In the genomic region with DNA sequence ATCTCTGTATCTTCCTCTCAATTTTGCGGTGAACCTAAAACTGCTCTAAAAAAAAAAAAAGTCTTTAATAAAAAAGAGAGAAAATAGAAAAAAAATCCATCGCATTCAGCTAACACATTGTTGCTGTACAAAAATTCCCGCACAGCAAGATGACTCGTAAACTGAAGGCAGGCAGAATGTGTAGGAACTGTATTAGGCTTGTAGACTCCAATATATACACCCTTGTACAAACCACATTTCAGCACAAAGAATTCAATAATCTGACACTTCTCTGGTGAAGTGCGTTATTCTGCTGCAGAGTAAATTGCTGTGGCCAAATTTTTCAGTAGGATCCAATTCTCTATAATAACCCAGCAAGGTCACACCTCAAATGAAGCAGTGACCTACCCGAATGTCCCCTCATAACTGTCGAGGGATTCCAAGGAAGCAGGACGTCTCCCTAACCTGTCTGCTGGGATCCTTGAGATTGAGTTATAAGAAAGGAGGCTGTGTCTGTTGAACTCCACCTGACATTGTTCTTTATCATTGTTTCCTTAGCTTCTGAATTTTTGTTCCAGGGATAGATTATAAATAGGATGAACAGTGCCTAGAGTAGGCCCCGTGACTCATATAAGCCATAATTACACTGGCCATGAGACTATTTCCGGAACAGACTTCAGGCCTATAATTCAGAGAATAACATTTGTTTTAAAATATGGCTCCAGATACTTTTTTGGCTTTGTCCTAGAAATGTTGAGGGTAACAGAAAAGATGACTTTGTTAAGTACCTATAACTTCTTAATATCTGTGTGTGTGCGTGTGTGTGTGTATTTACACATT, we compare ENCODE assay signal across 17 cellular contexts.
"Had no signal": no experiment of that assay in that cellular context is flagged by ENCODE, and none has a peak within 500 bp of the region (broad histone marks: within the 10 kb centered on the region; RNA-seq: fewer than 3 reads in every experiment).

No MANE protein-coding gene starts in this region.

- H3K27me3 Mint-ChIP-seq: activated CD4-positive, alpha-beta T cell treated with anti-CD3 and anti-CD28 coated beads, Interleukin-2, amount 10 ng/mL, durations not matched to agents 7 days and 5 days; activated naive CD8-positive, alpha-beta T cell treated with anti-CD3 and anti-CD28 coated beads for 36 hours; stimulated activated naive B cell treated with anti-CD40 and anti-IgM and Interleukin-4, amounts not matched to agents 10 μg/mL and 1 μg/mL and 100 μg/mL, for 72 hours; T-helper 17 cell; type B pancreatic cell had no signal

- H3K4me1 Mint-ChIP-seq: activated CD4-positive, alpha-beta T cell treated with anti-CD3 and anti-CD28 coated beads, Interleukin-2, amount 10 ng/mL, durations not matched to agents 7 days and 5 days; activated naive CD8-positive, alpha-beta T cell treated with anti-CD3 and anti-CD28 coated beads for 36 hours; stimulated activated naive B cell treated with anti-CD40 and anti-IgM and Interleukin-4, amounts not matched to agents 10 μg/mL and 1 μg/mL and 100 μg/mL, for 72 hours; T-helper 17 cell had no signal

- H3K4me3 ChIP-seq: hepatocyte, left lung had no signal

- H3K9me3 Mint-ChIP-seq: activated CD4-positive, alpha-beta T cell treated with anti-CD3 and anti-CD28 coated beads, Interleukin-2, amount 10 ng/mL, durations not matched to agents 7 days and 5 days; stimulated activated naive B cell treated with anti-CD40 and anti-IgM and Interleukin-4, amounts not matched to agents 10 μg/mL and 1 μg/mL and 100 μg/mL, for 72 hours; type B pancreatic cell had no signal

- H3K36me3 ChIP-seq: left lung, neutrophil had no signal

- ATAC-seq: activated T-cell treated with anti-CD3 and anti-CD28 coated beads, Interleukin-2, amount 50 U/mL, for 72 hours; left lung; stimulated activated naive B cell treated with anti-CD40 and anti-IgM and Interleukin-4, amounts not matched to agents 10 μg/mL and 1 μg/mL and 100 μg/mL, for 72 hours; T-helper 17 cell had no signal

- H3K4me1 ChIP-seq: left lung had no signal

- H3K79me2 ChIP-seq: hepatocyte had no signal

- H3K4me3 Mint-ChIP-seq: activated CD4-positive, alpha-beta T cell treated with anti-CD3 and anti-CD28 coated beads, Interleukin-2, amount 10 ng/mL, durations not matched to agents 7 days and 5 days; activated naive CD8-positive, alpha-beta T cell treated with anti-CD3 and anti-CD28 coated beads for 36 hours; activated T-cell treated with anti-CD3 and anti-CD28 coated beads, Interleukin-2, amount 50 U/mL, for 72 hours; stimulated activated naive B cell treated with anti-CD40 and anti-IgM and Interleukin-4, amounts not matched to agents 10 μg/mL and 1 μg/mL and 100 μg/mL, for 72 hours; T-helper 17 cell; type B pancreatic cell had no signal

- H3K9me3 ChIP-seq: left lung, neutrophil had no signal

- H3K27ac Mint-ChIP-seq: activated CD4-positive, alpha-beta T cell treated with anti-CD3 and anti-CD28 coated beads, Interleukin-2, amount 10 ng/mL, durations not matched to agents 7 days and 5 days; activated naive CD8-positive, alpha-beta T cell treated with anti-CD3 and anti-CD28 coated beads for 36 hours; activated T-cell treated with anti-CD3 and anti-CD28 coated beads, Interleukin-2, amount 50 U/mL, for 72 hours; stimulated activated naive B cell treated with anti-CD40 and anti-IgM and Interleukin-4, amounts not matched to agents 10 μg/mL and 1 μg/mL and 100 μg/mL, for 72 hours; T-helper 17 cell; type B pancreatic cell had no signal

- H3K4me2 ChIP-seq: hepatocyte had no signal

- DNase-seq: activated CD4-positive, alpha-beta T cell treated with anti-CD3 and anti-CD28 coated beads, Interleukin-2, amount 10 ng/mL, durations not matched to agents 7 days and 5 days; activated CD8-positive, alpha-beta memory T cell treated with anti-CD3 and anti-CD28 coated beads, Interleukin-2, amount 50 U/mL, for 48 hours; activated gamma-delta T cell; activated naive CD8-positive, alpha-beta T cell treated with anti-CD3 and anti-CD28 coated beads for 36 hours; activated T-cell treated with anti-CD3 and anti-CD28 coated beads, Interleukin-2, amount 50 U/mL, for 72 hours; anterior cingulate cortex; left lung; posterior cingulate gyrus; retina; stimulated activated CD4-positive, alpha-beta T cell treated with anti-CD3 and anti-CD28 coated beads, Interleukin-2, amount 100 ng/mL, for 48 hours; stimulated activated naive B cell treated with anti-CD40 and anti-IgM and Interleukin-4, amounts not matched to agents 10 μg/mL and 1 μg/mL and 100 μg/mL, for 72 hours; T-helper 17 cell had no signal

- FAIRE-seq: bronchial epithelial cell, keratinocyte had no signal

- H2AFZ ChIP-seq: hepatocyte had no signal

- H3K27ac ChIP-seq: hepatocyte, left lung, neutrophil had no signal

- H3K27me3 ChIP-seq: hepatocyte, left lung, neutrophil had no signal

- H3K36me3 Mint-ChIP-seq: activated naive CD8-positive, alpha-beta T cell treated with anti-CD3 and anti-CD28 coated beads for 36 hours; stimulated activated naive B cell treated with anti-CD40 and anti-IgM and Interleukin-4, amounts not matched to agents 10 μg/mL and 1 μg/mL and 100 μg/mL, for 72 hours; type B pancreatic cell had no signal
